18 cellular contexts compared by ENCODE assay signal in genomic region chr5:107704686-107705389, GRCh38. TPM values are rescaled to one million over a fixed set of nuclear protein-coding genes. Genes with fewer than 3 reads are reported as not detected.
DNase-seq lines count a peak whose midpoint lies in the region; ATAC-seq and TF ChIP-seq lines count a peak whose summit lies in the region.
"Had no signal": no experiment of that assay in that cellular context is flagged by ENCODE, and none has a peak within 500 bp of the region (broad histone marks: within the 10 kb centered on the region; RNA-seq: fewer than 3 reads in every experiment).

No MANE protein-coding gene starts in this region.

- POLR2A ChIA-PET in MCF 10A (lab: Yijun Ruan, JAX): interaction anchor here (0.7 to 0.8 kb wide), 2 partner anchors 12 to 21 kb away, joined by 3 read pairs; no protein-coding TSS in a partner anchor

- H3K4me3 ChIP-seq in breast epithelium: peak overlapping the region in 2 of 3 donors; percentile 9 to 11
- H3K4me3 ChIP-seq in brain microvascular endothelial cell (ENCODE audit: low read depth, low read length): peak overlapping the region; percentile 38
- peak overlapping the region in 1 of 2 experiments; percentile 63 for H3K4me3 ChIP-seq in mesenchymal stem cell (ENCODE audit: insufficient read depth in 1 of 2, low read depth in 1 of 2, low read length in 2 of 2)
- no peak overlapping the region for H3K4me3 ChIP-seq in trophoblast cell (ENCODE audit: low read depth, low read length)
- H3K4me3 ChIP-seq: A549 had no signal

- BruUV-seq in MCF 10A (replicated peaks; lab: Mats Ljungman, UMichigan): no TSS peak

- no peaks in the 10 kb centered on the region for H3K36me3 Mint-ChIP-seq in MCF 10A (ENCODE audit: insufficient read depth, unreplicated experiment)
- H3K36me3 Mint-ChIP-seq: activated CD4-positive, alpha-beta memory T cell treated with anti-CD3 and anti-CD28 coated beads for 36 hours; natural killer cell treated with Interleukin-12 subunit alpha and Interleukin-12 subunit beta and Interleukin-15 and Interleukin-18, amount 100 ng/mL, for 72 hours had no signal

- no peaks in the 10 kb centered on the region for H3K79me2 ChIP-seq in trophoblast cell (ENCODE audit: control insufficient read depth, insufficient read depth, low read length, poor library complexity)

- WGBS in mesenchymal stem cell: 58% methylated on average over 12 of the region's 12 CpGs
- WGBS in trophoblast cell (ENCODE audit: extremely low coverage, insufficient coverage, insufficient read length): no CpG with 5 or more reads among the region's 12 CpGs

- no peaks in the 10 kb centered on the region for H3K4me1 ChIP-seq in breast epithelium
- H3K4me1 ChIP-seq in mesenchymal stem cell (ENCODE audit: control insufficient read depth, insufficient read depth, low read depth, low read length): peaks cover 1% of the 10 kb centered on the region
- no peaks in the 10 kb centered on the region for H3K4me1 ChIP-seq in trophoblast cell (ENCODE audit: control insufficient read depth in 1 of 2, insufficient read depth in 2 of 2, low read length in 2 of 2)
- H3K4me1 ChIP-seq: A549, ascending aorta had no signal

- TF ChIP-seq POLR2A in breast epithelium (IDR thresholded peaks at IDR 0.05): no peak

- H2AFZ ChIP-seq in mesenchymal stem cell (ENCODE audit: low read depth, low read length) (no peak overlapping the region), trophoblast cell (ENCODE audit: insufficient read depth, low read length, poor library complexity) (no peak overlapping the region)

- no peaks in the 10 kb centered on the region for H3K9me3 ChIP-seq in breast epithelium
- H3K9me3 ChIP-seq in mesenchymal stem cell (ENCODE audit: control insufficient read depth, low read length): no peaks in the 10 kb centered on the region
- no peaks in the 10 kb centered on the region for H3K9me3 ChIP-seq in trophoblast cell (ENCODE audit: insufficient read depth, low read depth, low read length)
- H3K9me3 ChIP-seq: A549, ascending aorta had no signal

- H2AK5ac ChIP-seq in mesenchymal stem cell (ENCODE audit: low read length, severe bottlenecking): no peak overlapping the region
- no peak overlapping the region for H2AK5ac ChIP-seq in trophoblast cell (ENCODE audit: low read length)

- no peak overlapping the region for H2BK15ac ChIP-seq in mesenchymal stem cell (ENCODE audit: low read depth, poor library complexity, severe bottlenecking)

- DNase-seq in breast epithelium (ENCODE audit: low spot score in 2 of 2): no peak
- DNase-seq in MCF 10A (ENCODE audit: unreplicated experiment): no peak
- DNase-seq in brain microvascular endothelial cell: no peak
- DNase-seq in mesenchymal stem cell: peak; percentile 3
- no peak for DNase-seq in trophoblast cell
- no peak for DNase-seq in activated CD4-positive, alpha-beta T cell treated with anti-CD3 and anti-CD28 coated beads for 48 hours
- DNase-seq in glomerular visceral epithelial cell (ENCODE audit: extremely low spot score): no peak
- DNase-seq: activated CD4-positive, alpha-beta memory T cell treated with anti-CD3 and anti-CD28 coated beads for 36 hours; Calu3; effector memory CD8-positive, alpha-beta T cell; NCI-H1092; NCI-H526 had no signal

- peak overlapping the region; percentile 3 for H3K4me2 ChIP-seq in mesenchymal stem cell (ENCODE audit: low read length, poor library complexity, severe bottlenecking)
- H3K4me2 ChIP-seq in trophoblast cell (ENCODE audit: low read length): no peak overlapping the region
- H3K4me2 ChIP-seq: A549 had no signal

- H3K23ac ChIP-seq in mesenchymal stem cell (ENCODE audit: low read length in 2 of 2) (no peak overlapping the region), trophoblast cell (ENCODE audit: low read length) (no peak overlapping the region)

- no peak for ATAC-seq in HG02571 (IDR thresholded peaks at IDR 0.05; ENCODE audit: unreplicated experiment)
- ATAC-seq: A549; effector memory CD8-positive, alpha-beta T cell; left lobe of liver; natural killer cell treated with Interleukin-12 subunit alpha and Interleukin-12 subunit beta and Interleukin-15 and Interleukin-18, amount 100 ng/mL, for 72 hours; Right ventricle myocardium inferior had no signal

- H3K4ac ChIP-seq in mesenchymal stem cell (ENCODE audit: low read depth in 1 of 2, low read length in 2 of 2) (no peak overlapping the region), trophoblast cell (ENCODE audit: low read depth, low read length) (no peak overlapping the region)

- intact Hi-C loops in breast epithelium (cut with DNase I; ENCODE audit: low total_unique reads): loop anchor here (5.0 kb wide), 1 partner anchor 1228 kb away; no protein-coding TSS in a partner anchor
- intact Hi-C loops in MCF 10A (cut with micrococcal nuclease): no loop called here

- no peaks in the 10 kb centered on the region for H3K27me3 ChIP-seq in breast epithelium
- H3K27me3 ChIP-seq in brain microvascular endothelial cell (replicated peaks): no peaks in the 10 kb centered on the region
- H3K27me3 ChIP-seq in mesenchymal stem cell (ENCODE audit: control insufficient read depth in 1 of 2, insufficient read depth in 1 of 2, low read length in 2 of 2): no peaks in the 10 kb centered on the region
- H3K27me3 ChIP-seq in trophoblast cell (ENCODE audit: insufficient read depth, low read length): no peaks in the 10 kb centered on the region
- H3K27me3 ChIP-seq: ascending aorta had no signal

- in situ Hi-C loops in brain microvascular endothelial cell (cut with HindIII; ENCODE audit: low pct_ligation_motif_present, low sequenced_read_pairs): no loop called here

- H3K36me3 ChIP-seq in breast epithelium: no peaks in the 10 kb centered on the region
- no peaks in the 10 kb centered on the region for H3K36me3 ChIP-seq in brain microvascular endothelial cell (replicated peaks)
- no peaks in the 10 kb centered on the region for H3K36me3 ChIP-seq in mesenchymal stem cell (ENCODE audit: control insufficient read depth in 1 of 2, insufficient read depth in 2 of 2, low read depth in 1 of 2, low read length in 2 of 2)
- no peaks in the 10 kb centered on the region for H3K36me3 ChIP-seq in trophoblast cell (ENCODE audit: control insufficient read depth in 1 of 2, insufficient read depth in 2 of 2, low read length in 2 of 2)
- H3K36me3 ChIP-seq: ascending aorta had no signal

- H3K14ac ChIP-seq in mesenchymal stem cell (ENCODE audit: low read length in 2 of 2) (no peak overlapping the region), trophoblast cell (ENCODE audit: low read length) (no peak overlapping the region)

- no peaks in the 10 kb centered on the region for H3K27me3 Mint-ChIP-seq in MCF 10A (ENCODE audit: insufficient read depth, unreplicated experiment)

- H3K18ac ChIP-seq in mesenchymal stem cell (ENCODE audit: low read depth in 1 of 2, low read length in 2 of 2): no peak overlapping the region
- no peak overlapping the region for H3K18ac ChIP-seq in trophoblast cell (ENCODE audit: low read length)

- H4K91ac ChIP-seq in mesenchymal stem cell (ENCODE audit: low read length) (no peak overlapping the region), trophoblast cell (ENCODE audit: low read depth, low read length) (no peak overlapping the region)

- no peak for TF ChIP-seq CTCF in breast epithelium (IDR thresholded peaks at IDR 0.05)
- no peak for TF ChIP-seq CTCF in MCF 10A (IDR thresholded peaks at IDR 0.05; ENCODE audit: unreplicated experiment)
- no peak for TF ChIP-seq CTCF in brain microvascular endothelial cell (IDR thresholded peaks at IDR 0.05; ENCODE audit: low read depth, low read length, missing control alignments)

- H2BK5ac ChIP-seq in mesenchymal stem cell (ENCODE audit: low read depth, low read length, poor library complexity, severe bottlenecking): no peak overlapping the region
- no peak overlapping the region for H2BK5ac ChIP-seq in trophoblast cell (ENCODE audit: low read depth, low read length, poor library complexity)

- H3K79me1 ChIP-seq in mesenchymal stem cell (replicated peaks; ENCODE audit: low read length, poor library complexity, severe bottlenecking) (no peaks in the 10 kb centered on the region), trophoblast cell (ENCODE audit: low read length) (no peaks in the 10 kb centered on the region)

- no peak overlapping the region for H3K27ac Mint-ChIP-seq in MCF 10A (ENCODE audit: low read depth, unreplicated experiment)
- H3K27ac Mint-ChIP-seq: activated CD4-positive, alpha-beta memory T cell treated with anti-CD3 and anti-CD28 coated beads for 36 hours; effector memory CD8-positive, alpha-beta T cell; natural killer cell treated with Interleukin-12 subunit alpha and Interleukin-12 subunit beta and Interleukin-15 and Interleukin-18, amount 100 ng/mL, for 72 hours had no signal

- H3K9ac ChIP-seq in mesenchymal stem cell (ENCODE audit: low read length) (peak overlapping the region; percentile 79), trophoblast cell (ENCODE audit: low read length) (no peak overlapping the region)

- H3K4me1 Mint-ChIP-seq in MCF 10A (ENCODE audit: insufficient read depth, unreplicated experiment): peaks cover 5% of the 10 kb centered on the region

- H3K9me3 Mint-ChIP-seq in MCF 10A (ENCODE audit: unreplicated experiment): no peaks in the 10 kb centered on the region

- H2BK120ac ChIP-seq in mesenchymal stem cell (ENCODE audit: low read depth, low read length) (no peak overlapping the region), trophoblast cell (ENCODE audit: insufficient read depth, low read length, poor library complexity) (no peak overlapping the region)

- CTCF ChIA-PET in MCF 10A (lab: Yijun Ruan, JAX): no interaction called here

- H4K12ac ChIP-seq in trophoblast cell (ENCODE audit: low read depth, low read length): no peak overlapping the region

- no peak overlapping the region for H4K8ac ChIP-seq in mesenchymal stem cell (ENCODE audit: low read length)
- no peak overlapping the region for H4K8ac ChIP-seq in trophoblast cell (ENCODE audit: low read depth, low read length)

- H3K27ac ChIP-seq in breast epithelium: no peak overlapping the region
- H3K27ac ChIP-seq in brain microvascular endothelial cell: no peak overlapping the region
- no peak overlapping the region for H3K27ac ChIP-seq in mesenchymal stem cell (ENCODE audit: low read length, poor library complexity, severe bottlenecking)
- no peak overlapping the region for H3K27ac ChIP-seq in trophoblast cell (ENCODE audit: low read depth, low read length)
- H3K27ac ChIP-seq: A549, ascending aorta had no signal

- H3K4me3 Mint-ChIP-seq in MCF 10A (ENCODE audit: unreplicated experiment): no peak overlapping the region
- H3K4me3 Mint-ChIP-seq: activated CD4-positive, alpha-beta memory T cell treated with anti-CD3 and anti-CD28 coated beads for 36 hours; effector memory CD8-positive, alpha-beta T cell; natural killer cell treated with Interleukin-12 subunit alpha and Interleukin-12 subunit beta and Interleukin-15 and Interleukin-18, amount 100 ng/mL, for 72 hours had no signal

- H2BK12ac ChIP-seq in mesenchymal stem cell (ENCODE audit: low read length in 2 of 2) (no peak overlapping the region), trophoblast cell (ENCODE audit: low read length) (no peak overlapping the region)

RNA-seq across cellular contexts. Expression of gene EFNA5, which starts 34.1 kb away (rescaled TPM):
- 10 to 100 TPM; 12.1 to 34.2 (median 12.3) TPM for total RNA-seq in breast epithelium
- total RNA-seq in MCF 10A (2022): 45.8 and 51.2 TPM in 2 replicates
- 3.6 TPM for polyA plus RNA-seq in mesenchymal stem cell (2013, experiment 1 of 2)
- 4.0 TPM for polyA plus RNA-seq in mesenchymal stem cell (2013, experiment 2 of 2)
- polyA plus RNA-seq in trophoblast cell (2013): 10.5 and 10.9 TPM in 2 replicates
- total RNA-seq: activated CD4-positive, alpha-beta memory T cell treated with anti-CD3 and anti-CD28 coated beads for 36 hours had no signal
